ENCODE assay signal across 11 cellular contexts in genomic region chr2:26568076-26568890, GRCh38.
"Had no signal": no experiment of that assay in that cellular context is flagged by ENCODE, and none has a peak within 500 bp of the region (broad histone marks: within the 10 kb centered on the region; RNA-seq: fewer than 3 reads in every experiment).

No MANE protein-coding gene starts in this region.

- H3K4me3 Mint-ChIP-seq: activated T-cell treated with anti-CD3 and anti-CD28 coated beads, Interleukin-2, amount 50 U/mL, for 72 hours; naive thymus-derived CD4-positive, alpha-beta T cell had no signal

- DNase-seq: activated naive CD4-positive, alpha-beta T cell; activated T-cell treated with anti-CD3 and anti-CD28 coated beads, Interleukin-2, amount 50 U/mL, for 72 hours; adrenal gland; central memory CD4-positive, alpha-beta T cell; hypothalamus; left colon; naive thymus-derived CD4-positive, alpha-beta T cell; occipital lobe; SJCRH30; stimulated activated CD4-positive, alpha-beta T cell treated with anti-CD3 and anti-CD28 coated beads, Interleukin-4, amount 100 ng/mL, for 4 hours; stomach had no signal

- H3K27ac Mint-ChIP-seq: activated T-cell treated with anti-CD3 and anti-CD28 coated beads, Interleukin-2, amount 50 U/mL, for 72 hours; naive thymus-derived CD4-positive, alpha-beta T cell had no signal

- H3K9me3 Mint-ChIP-seq: activated T-cell treated with anti-CD3 and anti-CD28 coated beads, Interleukin-2, amount 50 U/mL, for 72 hours; naive thymus-derived CD4-positive, alpha-beta T cell had no signal

- H3K36me3 Mint-ChIP-seq: naive thymus-derived CD4-positive, alpha-beta T cell had no signal
